Comparison of ENCODE assay signal across 10 cellular contexts in genomic region chr3:149016669-149017541, GRCh38. TPM values are rescaled to one million over a fixed set of nuclear protein-coding genes. Genes with fewer than 3 reads are reported as not detected.
DNase-seq lines count a peak whose midpoint lies in the region; ATAC-seq, FAIRE-seq and TF ChIP-seq lines count a peak whose summit lies in the region.
"Had no signal": no experiment of that assay in that cellular context is flagged by ENCODE, and none has a peak within 500 bp of the region (broad histone marks: within the 10 kb centered on the region; RNA-seq: fewer than 3 reads in every experiment).

No MANE protein-coding gene starts in this region.

- peak overlapping the region; percentile 64 for H3K27ac Mint-ChIP-seq in CD8-positive, alpha-beta T cell

- no peaks in the 10 kb centered on the region for H3K9me3 ChIP-seq in CD8-positive, alpha-beta T cell (ENCODE audit: low read length)
- H3K9me3 ChIP-seq: Peyer's patch had no signal

- no peak overlapping the region for H3K27ac ChIP-seq in CD8-positive, alpha-beta T cell (ENCODE audit: low read depth, low read length)
- peak overlapping the region; percentile 61 for H3K27ac ChIP-seq in epithelial cell of prostate
- H3K27ac ChIP-seq: Peyer's patch had no signal

- peak; percentile 88 for FAIRE-seq in RCC 7860 (lab: Jason Lieb, UNC)

- POLR2A ChIA-PET in CD8-positive, alpha-beta T cell (lab: Charles Lee): no interaction called here

- H3K36me3 ChIP-seq in CD8-positive, alpha-beta T cell (ENCODE audit: insufficient read depth, low read length): peaks cover 13% of the 10 kb centered on the region

- H3K36me3 Mint-ChIP-seq in CD8-positive, alpha-beta T cell: peaks cover 66% of the 10 kb centered on the region

- H3K4me3 Mint-ChIP-seq in CD8-positive, alpha-beta T cell: no peak overlapping the region

- H3K27me3 Mint-ChIP-seq in CD8-positive, alpha-beta T cell (ENCODE audit: low read depth): no peaks in the 10 kb centered on the region

- intact Hi-C loops in CD8-positive, alpha-beta T cell (cut with DNase I, micrococcal nuclease): no loop called here

- in situ Hi-C loops in KBM-7 (cut with MboI; ENCODE audit: low pct_unique_long_range_greater_than_20kb, low sequenced_read_pairs): no loop called here

- no peaks in the 10 kb centered on the region for H3K27me3 ChIP-seq in CD8-positive, alpha-beta T cell (ENCODE audit: insufficient read depth, low read length)
- H3K27me3 ChIP-seq: Peyer's patch had no signal

- no peaks in the 10 kb centered on the region for H3K9me3 Mint-ChIP-seq in CD8-positive, alpha-beta T cell

- no peaks in the 10 kb centered on the region for H3K4me1 ChIP-seq in CD8-positive, alpha-beta T cell (ENCODE audit: insufficient read depth, low read length)
- H3K4me1 ChIP-seq: Peyer's patch had no signal

- H3K4me3 ChIP-seq in CD8-positive, alpha-beta T cell (ENCODE audit: low read depth, low read length): no peak overlapping the region
- H3K4me3 ChIP-seq: Peyer's patch had no signal

- CTCF ChIA-PET in CD8-positive, alpha-beta T cell (lab: Charles Lee): no interaction called here

- DNase-seq in CD8-positive, alpha-beta T cell: no peak
- DNase-seq in RCC 7860 (ENCODE audit: low spot score) (peak; percentile 82), epithelial cell of prostate (ENCODE audit: low read depth, low spot score) (peak; percentile 85), non-pigmented ciliary epithelial cell (ENCODE audit: low read depth) (peak; percentile 92), omental fat pad (ENCODE audit: low spot score) (no peak), KBM-7 (no peak), occipital lobe (lab: John Stamatoyannopoulos, UW) (no peak), DMS 273 (lab: John Stamatoyannopoulos, UW; ENCODE audit: unreplicated experiment) (no peak)
- DNase-seq: Peyer's patch; stimulated activated CD4-positive, alpha-beta T cell treated with anti-CD3 and anti-CD28 coated beads, Interleukin-1b, Interleukin-23, amount 100 ng/mL, for 48 hours had no signal

- peaks cover 40% of the 10 kb centered on the region for H3K4me1 Mint-ChIP-seq in CD8-positive, alpha-beta T cell (ENCODE audit: low read depth)

- peak; percentile 46 for ATAC-seq in CD8-positive, alpha-beta T cell
- ATAC-seq in omental fat pad (ENCODE audit: low FRiP score): no peak

- TF ChIP-seq CTCF in CD8-positive, alpha-beta T cell (IDR thresholded peaks at IDR 0.05): no peak
- TF ChIP-seq CTCF in omental fat pad (IDR thresholded peaks at IDR 0.05): no peak

RNA-seq across cellular contexts. Expression of gene GYG1, which starts 25.6 kb away (rescaled TPM):
- 10 to 100 TPM; 29.4 to 35.2 TPM for total RNA-seq in CD8-positive, alpha-beta T cell
- total RNA-seq in omental fat pad (10 to 100 TPM; 23.2 to 40.8 (median 30.4) TPM), occipital lobe (5.1 TPM)

Comparison
In these comparisons a context has a peak if more than half of its experiments do, and no peak if none do; other contexts are left out.
1. DNase-seq: peak in RCC 7860 (single experiment), epithelial cell of prostate (single experiment) and non-pigmented ciliary epithelial cell (single experiment); none in CD8-positive, alpha-beta T cell (0 of 7), omental fat pad (single experiment), KBM-7 (single experiment), occipital lobe (single experiment) and DMS 273 (single experiment).